ENCODE assay signal across 8 cellular contexts in genomic region chr9:42743030-42743813, GRCh38.
DNase-seq lines count a peak whose midpoint lies in the region; ATAC-seq and TF ChIP-seq lines count a peak whose summit lies in the region.
"Not testable (repeated sequence)": the region's sequence is repeated elsewhere in the genome, so short reads cannot be mapped to it uniquely, and the experiment has no call there.

No MANE protein-coding gene starts in this region.

- not testable (repeated sequence) for H3K4me3 Mint-ChIP-seq in T-helper 17 cell; activated naive CD8-positive, alpha-beta T cell treated with anti-CD3 and anti-CD28 coated beads, Interleukin-2, amount 10 ng/mL, durations not matched to agents 7 days and 5 days; stimulated activated effector memory CD8-positive, alpha-beta T cell treated with anti-CD3 and anti-CD28 coated beads, Interleukin-12 subunit alpha, Interleukin-12 subunit beta, amount 100 ng/mL, for 72 hours

- H4K91ac ChIP-seq in neuronal stem cell (ENCODE audit: low read depth, low read length, poor library complexity) = not testable (repeated sequence)

- not testable (repeated sequence) for H4K8ac ChIP-seq in neuronal stem cell (ENCODE audit: low read depth, low read length)

- not testable (repeated sequence) for H3K14ac ChIP-seq in neuronal stem cell (ENCODE audit: low read length)

- POLR2A ChIA-PET in activated naive CD8-positive, alpha-beta T cell treated with anti-CD3 and anti-CD28 coated beads, Interleukin-2, amount 10 ng/mL, durations not matched to agents 7 days and 5 days (lab: Charles Lee) = not testable (repeated sequence)

- H3K36me3 Mint-ChIP-seq in T-helper 17 cell (ENCODE audit: low read depth); activated naive CD8-positive, alpha-beta T cell treated with anti-CD3 and anti-CD28 coated beads, Interleukin-2, amount 10 ng/mL, durations not matched to agents 7 days and 5 days; stimulated activated effector memory CD8-positive, alpha-beta T cell treated with anti-CD3 and anti-CD28 coated beads, Interleukin-12 subunit alpha, Interleukin-12 subunit beta, amount 100 ng/mL, for 72 hours: not testable (repeated sequence)

- H3K4me2 ChIP-seq in DND-41 (ENCODE audit: insufficient read depth, low read length) = not testable (repeated sequence)
- H3K4me2 ChIP-seq in neuronal stem cell (ENCODE audit: insufficient read depth, low read length, poor library complexity, severe bottlenecking) = peak overlapping the region; percentile 40

- not testable (repeated sequence) for H3K23ac ChIP-seq in neuronal stem cell (ENCODE audit: low read depth, low read length, poor library complexity)

- H3K27ac Mint-ChIP-seq in T-helper 17 cell; activated naive CD8-positive, alpha-beta T cell treated with anti-CD3 and anti-CD28 coated beads, Interleukin-2, amount 10 ng/mL, durations not matched to agents 7 days and 5 days; stimulated activated effector memory CD8-positive, alpha-beta T cell treated with anti-CD3 and anti-CD28 coated beads, Interleukin-12 subunit alpha, Interleukin-12 subunit beta, amount 100 ng/mL, for 72 hours: not testable (repeated sequence)

- not testable (repeated sequence) for H3K79me1 ChIP-seq in neuronal stem cell (ENCODE audit: low read depth, low read length)

- peak; percentile 56 for DNase-seq in DND-41
- DNase-seq in NCI-H2029 (lab: John Stamatoyannopoulos, UW) = peak; percentile 43
- DNase-seq in T-helper 17 cell = peak; percentile 11 to 39 (median 26)
- peak; percentile 74 for DNase-seq in activated naive CD8-positive, alpha-beta T cell treated with anti-CD3 and anti-CD28 coated beads, Interleukin-2, amount 10 ng/mL, durations not matched to agents 7 days and 5 days
- DNase-seq in glomerular endothelial cell (ENCODE audit: extremely low read depth, low read depth, low spot score) = peak; percentile 20
- peak; percentile 74 for DNase-seq in neuronal stem cell (ENCODE audit: low spot score)
- DNase-seq in stimulated activated effector memory CD8-positive, alpha-beta T cell treated with anti-CD3 and anti-CD28 coated beads, Interleukin-12 subunit alpha, Interleukin-12 subunit beta, amount 100 ng/mL, for 72 hours (ENCODE audit: low spot score in 2 of 2) = peak; percentile 43 to 78

- not testable (repeated sequence) for H3K4me1 Mint-ChIP-seq in T-helper 17 cell; activated naive CD8-positive, alpha-beta T cell treated with anti-CD3 and anti-CD28 coated beads, Interleukin-2, amount 10 ng/mL, durations not matched to agents 7 days and 5 days; stimulated activated effector memory CD8-positive, alpha-beta T cell treated with anti-CD3 and anti-CD28 coated beads, Interleukin-12 subunit alpha, Interleukin-12 subunit beta, amount 100 ng/mL, for 72 hours

- not testable (repeated sequence) for H4K20me1 ChIP-seq in DND-41 (ENCODE audit: insufficient read depth, low read length)

- not testable (repeated sequence) for H2BK5ac ChIP-seq in neuronal stem cell (ENCODE audit: low read length)

- not testable (repeated sequence) for H2AK5ac ChIP-seq in neuronal stem cell (ENCODE audit: low read depth, low read length)

- H3K18ac ChIP-seq in neuronal stem cell (ENCODE audit: low read length) = peak overlapping the region; percentile 89

- H2BK120ac ChIP-seq in neuronal stem cell (ENCODE audit: low read depth, low read length) = not testable (repeated sequence)

- WGBS in neuronal stem cell (ENCODE audit: extremely low coverage in 2 of 2, insufficient read length in 2 of 2, insufficient replicate concordance in 1 of 2), 2 donors = no CpG with 5 or more reads among the region's 40 CpGs

- not testable (repeated sequence) for H3K9ac ChIP-seq in DND-41 (ENCODE audit: low read depth, low read length)
- H3K9ac ChIP-seq in neuronal stem cell (ENCODE audit: low read depth, low read length, poor library complexity) = peak overlapping the region; percentile 44

- H3K79me2 ChIP-seq in DND-41 (ENCODE audit: insufficient read depth, low read length) = not testable (repeated sequence)

- not testable (repeated sequence) for H3K36me3 ChIP-seq in DND-41 (ENCODE audit: insufficient read depth, low read length); neuronal stem cell (replicated peaks in 1 of 2; ENCODE audit: control insufficient read depth in 2 of 2, insufficient read depth in 2 of 2, low read length in 2 of 2)

- not testable (repeated sequence) for H3K4me3 ChIP-seq in DND-41 (ENCODE audit: low read depth in 1 of 2, low read length in 2 of 2)
- peak overlapping the region in 1 of 2 donors; percentile 19 for H3K4me3 ChIP-seq in neuronal stem cell (ENCODE audit: low read length in 2 of 2)

- not testable (repeated sequence) for ATAC-seq in DND-41 (ENCODE audit: insufficient read depth, low read depth); T-helper 17 cell; activated naive CD8-positive, alpha-beta T cell treated with anti-CD3 and anti-CD28 coated beads, Interleukin-2, amount 10 ng/mL, durations not matched to agents 7 days and 5 days (ENCODE audit: low read depth); stimulated activated effector memory CD8-positive, alpha-beta T cell treated with anti-CD3 and anti-CD28 coated beads, Interleukin-12 subunit alpha, Interleukin-12 subunit beta, amount 100 ng/mL, for 72 hours
- ATAC-seq in HG02759 (IDR thresholded peaks at IDR 0.05; ENCODE audit: unreplicated experiment) = peak; percentile 77

- not testable (repeated sequence) for H3K9me3 ChIP-seq in DND-41 (ENCODE audit: insufficient read depth, low read length, severe bottlenecking); T-helper 17 cell (ENCODE audit: control insufficient read depth, low read length, poor library complexity, severe bottlenecking); neuronal stem cell (replicated peaks in 1 of 2; ENCODE audit: control insufficient read depth in 2 of 2, insufficient read depth in 1 of 2, low read depth in 1 of 2, low read length in 2 of 2)

- H3K27me3 ChIP-seq in DND-41 (ENCODE audit: insufficient read depth, low read length, poor library complexity); neuronal stem cell (ENCODE audit: control insufficient read depth in 3 of 3, insufficient read depth in 3 of 3, low read depth in 1 of 3, low read length in 3 of 3): not testable (repeated sequence)

- not testable (repeated sequence) for H2AFZ ChIP-seq in DND-41 (ENCODE audit: low read depth, low read length)
- H2AFZ ChIP-seq in neuronal stem cell (ENCODE audit: low read length) = peak overlapping the region; percentile 59

- TF ChIP-seq CTCF in DND-41 (IDR thresholded peaks at IDR 0.05; ENCODE audit: borderline replicate concordance, extremely low read depth, low read length, poor library complexity, severe bottlenecking) = peak; percentile 79

- H3K27me3 Mint-ChIP-seq in T-helper 17 cell; activated naive CD8-positive, alpha-beta T cell treated with anti-CD3 and anti-CD28 coated beads, Interleukin-2, amount 10 ng/mL, durations not matched to agents 7 days and 5 days: not testable (repeated sequence)

- not testable (repeated sequence) for H2BK12ac ChIP-seq in neuronal stem cell (ENCODE audit: low read length)

- H3K9me3 Mint-ChIP-seq in activated naive CD8-positive, alpha-beta T cell treated with anti-CD3 and anti-CD28 coated beads, Interleukin-2, amount 10 ng/mL, durations not matched to agents 7 days and 5 days; stimulated activated effector memory CD8-positive, alpha-beta T cell treated with anti-CD3 and anti-CD28 coated beads, Interleukin-12 subunit alpha, Interleukin-12 subunit beta, amount 100 ng/mL, for 72 hours: not testable (repeated sequence)

- H3K27ac ChIP-seq in DND-41 (ENCODE audit: low read length); neuronal stem cell (replicated peaks; ENCODE audit: low read length): not testable (repeated sequence)

- H2BK15ac ChIP-seq in neuronal stem cell (ENCODE audit: low read length) = not testable (repeated sequence)

- not testable (repeated sequence) for H3K4me1 ChIP-seq in DND-41 (ENCODE audit: insufficient read depth, low read length); neuronal stem cell (ENCODE audit: control insufficient read depth in 2 of 2, insufficient read depth in 1 of 2, low read depth in 1 of 2, low read length in 2 of 2)

- not testable (repeated sequence) for H3K4ac ChIP-seq in neuronal stem cell (ENCODE audit: low read length)

Comparison
In these comparisons a context has a peak if more than half of its experiments do, and no peak if none do; other contexts are left out.
1. DNase-seq: peak in every context shown above with its lines; median percentile 74 in activated naive CD8-positive, alpha-beta T cell treated with anti-CD3 and anti-CD28 coated beads, Interleukin-2, amount 10 ng/mL, durations not matched to agents 7 days and 5 days; 74 in neuronal stem cell; 60 in stimulated activated effector memory CD8-positive, alpha-beta T cell treated with anti-CD3 and anti-CD28 coated beads, Interleukin-12 subunit alpha, Interleukin-12 subunit beta, amount 100 ng/mL, for 72 hours; 56 in DND-41; 43 in NCI-H2029; 26 in T-helper 17 cell; 20 in glomerular endothelial cell.